In the genomic region with DNA sequence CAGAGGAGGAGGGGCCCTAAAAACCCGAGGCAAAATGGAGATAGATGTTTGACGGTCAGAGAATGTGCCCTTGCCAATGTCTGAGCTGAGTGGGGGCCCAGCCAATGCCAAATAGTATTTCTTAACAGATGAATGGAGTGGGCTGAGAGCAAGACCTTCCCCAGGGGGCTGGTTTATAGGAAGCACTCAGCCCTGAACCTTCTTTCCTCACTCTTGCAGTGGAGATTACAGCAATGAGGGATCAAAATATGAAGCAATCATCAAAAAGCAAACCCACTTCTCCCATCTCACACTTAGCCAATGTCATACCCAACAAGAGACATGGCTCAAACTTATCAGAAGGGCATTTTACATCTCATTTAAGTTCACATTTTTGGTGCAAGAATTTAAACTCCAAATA, we compare ENCODE assay signal across 25 cellular contexts.
"Had no signal": no experiment of that assay in that cellular context is flagged by ENCODE, and none has a peak within 500 bp of the region (broad histone marks: within the 10 kb centered on the region; RNA-seq: fewer than 3 reads in every experiment).

No MANE protein-coding gene starts in this region.

- H3K36me3 Mint-ChIP-seq: mesothelial cell of epicardium; naive B cell; natural killer cell treated with Interleukin-12 subunit alpha and Interleukin-12 subunit beta and Interleukin-15 and Interleukin-18, amount 100 ng/mL, for 72 hours; stimulated activated effector memory CD8-positive, alpha-beta T cell treated with anti-CD3 and anti-CD28 coated beads, Interleukin-12 subunit alpha, Interleukin-12 subunit beta, amount 100 ng/mL, for 72 hours had no signal

- H3K36me3 ChIP-seq: esophagus squamous epithelium, heart right ventricle, left lung, prostate gland, right atrium auricular region, stomach, thyroid gland had no signal

- ATAC-seq: effector memory CD8-positive, alpha-beta T cell; left lung; mucosa of descending colon; natural killer cell treated with Interleukin-12 subunit alpha and Interleukin-12 subunit beta and Interleukin-15 and Interleukin-18, amount 100 ng/mL, for 72 hours; sciatic nerve; stimulated activated effector memory CD8-positive, alpha-beta T cell treated with anti-CD3 and anti-CD28 coated beads, Interleukin-12 subunit alpha, Interleukin-12 subunit beta, amount 100 ng/mL, for 72 hours had no signal

- H3K4me1 ChIP-seq: thyroid gland had no signal

- H3K27me3 Mint-ChIP-seq: natural killer cell treated with Interleukin-12 subunit alpha and Interleukin-12 subunit beta and Interleukin-15 and Interleukin-18, amount 100 ng/mL, for 72 hours had no signal

- H3K4me3 Mint-ChIP-seq: effector memory CD8-positive, alpha-beta T cell; mesothelial cell of epicardium; naive B cell; natural killer cell treated with Interleukin-12 subunit alpha and Interleukin-12 subunit beta and Interleukin-15 and Interleukin-18, amount 100 ng/mL, for 72 hours; neural crest cell; stimulated activated effector memory CD8-positive, alpha-beta T cell treated with anti-CD3 and anti-CD28 coated beads, Interleukin-12 subunit alpha, Interleukin-12 subunit beta, amount 100 ng/mL, for 72 hours had no signal

- H3K4me3 ChIP-seq: esophagus squamous epithelium, heart right ventricle, left lung, mucosa of descending colon, prostate gland, right atrium auricular region, stomach, thyroid gland had no signal

- H3K9me3 Mint-ChIP-seq: effector memory CD8-positive, alpha-beta T cell; stimulated activated effector memory CD8-positive, alpha-beta T cell treated with anti-CD3 and anti-CD28 coated beads, Interleukin-12 subunit alpha, Interleukin-12 subunit beta, amount 100 ng/mL, for 72 hours had no signal

- H3K9me3 ChIP-seq: esophagus squamous epithelium, heart right ventricle, left lung, mucosa of descending colon, prostate gland, right atrium auricular region, stomach, thyroid gland had no signal

- DNase-seq: effector memory CD8-positive, alpha-beta T cell; erythroblast; esophagus squamous epithelium; foreskin melanocyte; glutamatergic neuron; heart right ventricle; hippocampal formation; left cardiac atrium; left lung; mesenchymal stem cell; mucosa of descending colon; naive B cell; stimulated activated CD4-positive, alpha-beta T cell treated with anti-CD3 and anti-CD28 coated beads, Interleukin-2, amount 100 ng/mL, for 24 hours; stimulated activated CD4-positive, alpha-beta T cell treated with anti-CD3 and anti-CD28 coated beads, Interleukin-4, amount 100 ng/mL, for 24 hours; stimulated activated naive CD4-positive, alpha-beta T cell treated with Interleukin-2 at 50 U/mL for 16 hours; stomach; thyroid gland; trophoblast cell had no signal

- H3K27me3 ChIP-seq: esophagus squamous epithelium, heart right ventricle, left lung, right atrium auricular region, stomach, thyroid gland had no signal

- H3K27ac ChIP-seq: esophagus squamous epithelium, heart right ventricle, left lung, prostate gland, right atrium auricular region, stomach, thyroid gland had no signal

- H3K27ac Mint-ChIP-seq: effector memory CD8-positive, alpha-beta T cell; mesothelial cell of epicardium; naive B cell; stimulated activated effector memory CD8-positive, alpha-beta T cell treated with anti-CD3 and anti-CD28 coated beads, Interleukin-12 subunit alpha, Interleukin-12 subunit beta, amount 100 ng/mL, for 72 hours had no signal

- H3K4me1 Mint-ChIP-seq: mesothelial cell of epicardium, naive B cell, neural crest cell had no signal
